In genomic region chr3:183551930-183552329, GRCh38 we compare ENCODE assay signal across 13 cellular contexts. TPM values are rescaled to one million over a fixed set of nuclear protein-coding genes. Genes with fewer than 3 reads are reported as not detected.
A peak's percentile ranks its signal among the peaks of the same experiment; 100 is the strongest.
DNase-seq lines count a peak whose midpoint lies in the region; ATAC-seq and TF ChIP-seq lines count a peak whose summit lies in the region.
"Had no signal": no experiment of that assay in that cellular context is flagged by ENCODE, and none has a peak within 500 bp of the region (broad histone marks: within the 10 kb centered on the region; RNA-seq: fewer than 3 reads in every experiment).

No MANE protein-coding gene starts in this region.

- DNase-seq in CD1c-positive myeloid dendritic cell (ENCODE audit: extremely low spot score): peak; percentile 61
- DNase-seq in activated CD4-positive, alpha-beta T cell treated with anti-CD3 and anti-CD28 coated beads, Interleukin-2, amount 10 ng/mL, durations not matched to agents 7 days and 5 days: no peak
- DNase-seq in memory B cell (ENCODE audit: low spot score in 2 of 2): no peak
- no peak for DNase-seq in COR-L47 (lab: John Stamatoyannopoulos, UW)
- no peak for DNase-seq in chondrocyte (ENCODE audit: low spot score)
- DNase-seq in NCI-H2029 (lab: John Stamatoyannopoulos, UW): no peak
- DNase-seq: effector memory CD8-positive, alpha-beta T cell; left cardiac atrium had no signal

- peak; percentile 35 for ATAC-seq in memory B cell (ENCODE audit: low read depth)
- ATAC-seq in HG03342 (IDR thresholded peaks at IDR 0.05; ENCODE audit: unreplicated experiment): no peak
- ATAC-seq: effector memory CD8-positive, alpha-beta T cell; gastroesophageal sphincter; HCT116; left cardiac atrium had no signal

- H3K36me3 Mint-ChIP-seq in IgD-negative memory B cell (peaks cover 8% of the 10 kb centered on the region), memory B cell (peaks cover 27% of the 10 kb centered on the region), chondrocyte (ENCODE audit: low read depth) (no peaks in the 10 kb centered on the region)
- H3K36me3 Mint-ChIP-seq in activated CD4-positive, alpha-beta T cell treated with anti-CD3 and anti-CD28 coated beads, Interleukin-2, amount 10 ng/mL, durations not matched to agents 7 days and 5 days (ENCODE audit: low read depth): peaks cover 37% of the 10 kb centered on the region

- peak overlapping the region; percentile 97 to 100 (median 99) for H3K4me3 Mint-ChIP-seq in IgD-negative memory B cell
- peak overlapping the region; percentile 92 for H3K4me3 Mint-ChIP-seq in activated CD4-positive, alpha-beta T cell treated with anti-CD3 and anti-CD28 coated beads, Interleukin-2, amount 10 ng/mL, durations not matched to agents 7 days and 5 days
- peak overlapping the region; percentile 100 for H3K4me3 Mint-ChIP-seq in memory B cell
- H3K4me3 Mint-ChIP-seq in chondrocyte (ENCODE audit: unreplicated experiment): no peak overlapping the region
- H3K4me3 Mint-ChIP-seq: neural crest cell had no signal

- TF ChIP-seq CTCF in chondrocyte (IDR thresholded peaks at IDR 0.05): no peak

- CTCF ChIA-PET in activated CD4-positive, alpha-beta T cell treated with anti-CD3 and anti-CD28 coated beads, Interleukin-2, amount 10 ng/mL, durations not matched to agents 7 days and 5 days (lab: Charles Lee): interaction anchor here (1.0 to 1.5 kb wide), 2 partner anchors 11 to 29 kb away, joined by 5 to 12 read pairs; no protein-coding TSS in a partner anchor

- POLR2A ChIA-PET in activated CD4-positive, alpha-beta T cell treated with anti-CD3 and anti-CD28 coated beads, Interleukin-2, amount 10 ng/mL, durations not matched to agents 7 days and 5 days (lab: Charles Lee): interaction anchor here (0.6 to 0.7 kb wide), 2 partner anchors 33 to 293 kb away, joined by 3 to 4 read pairs; no protein-coding TSS in a partner anchor

- H3K9me3 Mint-ChIP-seq in IgD-negative memory B cell: no peaks in the 10 kb centered on the region
- no peaks in the 10 kb centered on the region for H3K9me3 Mint-ChIP-seq in activated CD4-positive, alpha-beta T cell treated with anti-CD3 and anti-CD28 coated beads, Interleukin-2, amount 10 ng/mL, durations not matched to agents 7 days and 5 days
- H3K9me3 Mint-ChIP-seq in memory B cell: peaks cover 4% of the 10 kb centered on the region
- no peaks in the 10 kb centered on the region for H3K9me3 Mint-ChIP-seq in chondrocyte (ENCODE audit: low read depth)
- H3K9me3 Mint-ChIP-seq: neural crest cell had no signal

- peak overlapping the region; percentile 93 to 96 (median 93) for H3K27ac Mint-ChIP-seq in IgD-negative memory B cell
- no peak overlapping the region for H3K27ac Mint-ChIP-seq in activated CD4-positive, alpha-beta T cell treated with anti-CD3 and anti-CD28 coated beads, Interleukin-2, amount 10 ng/mL, durations not matched to agents 7 days and 5 days
- peak overlapping the region; percentile 97 for H3K27ac Mint-ChIP-seq in memory B cell
- no peak overlapping the region for H3K27ac Mint-ChIP-seq in chondrocyte (ENCODE audit: unreplicated experiment)

- H3K4me1 Mint-ChIP-seq in IgD-negative memory B cell (peaks cover 54 to 69% (median 61%) of the 10 kb centered on the region in 3 donors), memory B cell (peaks cover 50% of the 10 kb centered on the region), chondrocyte (ENCODE audit: low read depth) (peaks cover 42% of the 10 kb centered on the region)
- peaks cover 68% of the 10 kb centered on the region for H3K4me1 Mint-ChIP-seq in activated CD4-positive, alpha-beta T cell treated with anti-CD3 and anti-CD28 coated beads, Interleukin-2, amount 10 ng/mL, durations not matched to agents 7 days and 5 days

- H3K27me3 Mint-ChIP-seq in IgD-negative memory B cell: no peaks in the 10 kb centered on the region
- no peaks in the 10 kb centered on the region for H3K27me3 Mint-ChIP-seq in activated CD4-positive, alpha-beta T cell treated with anti-CD3 and anti-CD28 coated beads, Interleukin-2, amount 10 ng/mL, durations not matched to agents 7 days and 5 days
- H3K27me3 Mint-ChIP-seq in memory B cell: no peaks in the 10 kb centered on the region
- no peaks in the 10 kb centered on the region for H3K27me3 Mint-ChIP-seq in chondrocyte (ENCODE audit: low read depth)
- H3K27me3 Mint-ChIP-seq: effector memory CD8-positive, alpha-beta T cell had no signal

RNA-seq across cellular contexts. Expression of gene KLHL6, which starts 3.6 kb away (rescaled TPM):
- polyA plus RNA-seq in IgD-negative memory B cell: 31.3 TPM
- 10 to 100 TPM; 40.4 to 41.2 TPM for total RNA-seq in activated CD4-positive, alpha-beta T cell treated with anti-CD3 and anti-CD28 coated beads, Interleukin-2, amount 10 ng/mL, durations not matched to agents 7 days and 5 days
- not detected in 3 replicates for total RNA-seq in chondrocyte

Comparison
In these comparisons a context has a peak if more than half of its experiments do, and no peak if none do; other contexts are left out.
1. H3K27ac Mint-ChIP-seq: peak in IgD-negative memory B cell (3 of 3) and memory B cell (single experiment); none in activated CD4-positive, alpha-beta T cell treated with anti-CD3 and anti-CD28 coated beads, Interleukin-2, amount 10 ng/mL, durations not matched to agents 7 days and 5 days (single experiment) and chondrocyte (single experiment).
2. RNA of gene KLHL6, which starts 3.6 kb away (total RNA-seq): 40.4 to 41.2 TPM in activated CD4-positive, alpha-beta T cell treated with anti-CD3 and anti-CD28 coated beads, Interleukin-2, amount 10 ng/mL, durations not matched to agents 7 days and 5 days; not detected in chondrocyte; every median in the first group is over 10 times any median in the second.